In the genomic region with DNA sequence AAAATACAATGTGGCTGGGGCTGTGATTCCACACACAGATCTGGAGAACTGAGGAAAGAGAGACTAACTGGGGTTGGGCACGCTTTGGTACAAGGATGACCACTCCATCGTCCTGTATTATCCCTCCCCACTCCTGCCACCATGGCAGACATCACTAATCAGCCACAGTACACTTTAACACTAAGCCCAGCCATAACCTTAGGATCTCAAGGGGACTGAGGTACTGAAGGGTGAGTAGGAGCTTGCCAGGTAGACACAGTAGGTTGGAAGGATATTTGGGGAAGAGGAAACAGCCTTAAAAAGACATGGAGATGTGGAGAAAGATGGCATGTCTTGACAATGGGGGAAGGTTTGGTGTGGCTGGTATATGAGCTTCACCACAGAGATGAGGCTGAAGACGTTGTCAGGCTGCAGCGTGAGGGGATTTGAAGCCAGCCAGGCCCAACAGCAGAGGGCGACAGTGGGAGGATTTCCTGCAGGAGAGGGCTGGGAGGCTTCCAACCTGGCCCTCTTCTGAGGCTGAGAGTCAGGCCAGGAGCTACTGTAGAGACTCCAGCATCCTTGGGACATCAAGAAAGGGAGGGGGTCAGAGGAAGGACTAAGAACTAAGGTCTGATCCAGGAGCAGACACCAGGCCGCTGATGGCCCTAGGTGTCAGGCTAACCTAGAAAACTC, we compare ENCODE assay signal across 8 cellular contexts. TPM values are rescaled to one million over a fixed set of nuclear protein-coding genes. Genes with fewer than 3 reads are reported as not detected.
DNase-seq lines count a peak whose midpoint lies in the region; ATAC-seq, FAIRE-seq and TF ChIP-seq lines count a peak whose summit lies in the region.

No MANE protein-coding gene starts in this region.

- no peaks in the 10 kb centered on the region for H3K9me2 ChIP-seq in MM.1S (replicated peaks; ENCODE audit: insufficient read depth, low read length)

- no peak overlapping the region for H3K9ac ChIP-seq in MM.1S (ENCODE audit: low read length)
- H3K9ac ChIP-seq in endothelial cell of umbilical vein (replicated peaks; ENCODE audit: extremely low read depth, insufficient read depth, low read length): no peak overlapping the region

- no peak for ATAC-seq in GM21423 (IDR thresholded peaks at IDR 0.05; ENCODE audit: unreplicated experiment)
- ATAC-seq in natural killer cell treated with Interleukin-12 subunit alpha and Interleukin-12 subunit beta and Interleukin-15 and Interleukin-18, amount 100 ng/mL, for 72 hours: no peak

- TF ChIP-seq POLR2A in endothelial cell of umbilical vein (IDR thresholded peaks at IDR 0.05; ENCODE audit: low read depth, low read length): no peak

- H3K27me3 ChIP-seq in MM.1S (replicated peaks; ENCODE audit: insufficient read depth, low read length) (peaks cover 93% of the 10 kb centered on the region), endothelial cell of umbilical vein (ENCODE audit: control insufficient read depth in 2 of 2, insufficient read depth in 2 of 2, low read length in 2 of 2) (peaks cover 14% of the 10 kb centered on the region in 2 experiments)

- no peak overlapping the region for H3K4me3 Mint-ChIP-seq in natural killer cell treated with Interleukin-12 subunit alpha and Interleukin-12 subunit beta and Interleukin-15 and Interleukin-18, amount 100 ng/mL, for 72 hours

- no peaks in the 10 kb centered on the region for H3K9me3 Mint-ChIP-seq in natural killer cell treated with Interleukin-12 subunit alpha and Interleukin-12 subunit beta and Interleukin-15 and Interleukin-18, amount 100 ng/mL, for 72 hours

- H3K9me1 ChIP-seq in endothelial cell of umbilical vein (replicated peaks; ENCODE audit: control insufficient read depth, extremely low read depth, insufficient read depth, low read length): no peaks in the 10 kb centered on the region

- no peak overlapping the region for H3K27ac Mint-ChIP-seq in natural killer cell treated with Interleukin-12 subunit alpha and Interleukin-12 subunit beta and Interleukin-15 and Interleukin-18, amount 100 ng/mL, for 72 hours

- H3K4me3 ChIP-seq in MM.1S (ENCODE audit: low read length): no peak overlapping the region
- no peak overlapping the region for H3K4me3 ChIP-seq in endothelial cell of umbilical vein (replicated peaks in 1 of 3; ENCODE audit: insufficient read depth in 1 of 3, low read depth in 1 of 3, low read length in 3 of 3)

- H2AFZ ChIP-seq in MM.1S (ENCODE audit: low read length) (no peak overlapping the region), endothelial cell of umbilical vein (ENCODE audit: low read depth, low read length) (no peak overlapping the region)

- H3K27ac ChIP-seq in MM.1S (ENCODE audit: low read length) (no peak overlapping the region), endothelial cell of umbilical vein (ENCODE audit: insufficient read depth, low read depth, low read length) (no peak overlapping the region)

- H4K20me1 ChIP-seq in MM.1S (ENCODE audit: insufficient read depth, low read length) (no peaks in the 10 kb centered on the region), endothelial cell of umbilical vein (replicated peaks; ENCODE audit: control insufficient read depth, extremely low read depth, insufficient read depth, low read length) (no peaks in the 10 kb centered on the region)

- H3K79me2 ChIP-seq in MM.1S (ENCODE audit: low read length) (no peaks in the 10 kb centered on the region), endothelial cell of umbilical vein (ENCODE audit: control insufficient read depth, insufficient read depth, low read length) (no peaks in the 10 kb centered on the region)

- H3K27me3 Mint-ChIP-seq in natural killer cell treated with Interleukin-12 subunit alpha and Interleukin-12 subunit beta and Interleukin-15 and Interleukin-18, amount 100 ng/mL, for 72 hours: peaks cover 13 to 36% of the 10 kb centered on the region in 2 donors

- no peaks in the 10 kb centered on the region for H3K4me1 Mint-ChIP-seq in natural killer cell treated with Interleukin-12 subunit alpha and Interleukin-12 subunit beta and Interleukin-15 and Interleukin-18, amount 100 ng/mL, for 72 hours (ENCODE audit: low read depth in 2 of 2)

- H3K9me3 ChIP-seq in MM.1S (replicated peaks; ENCODE audit: insufficient read depth, low read length): no peaks in the 10 kb centered on the region
- no peaks in the 10 kb centered on the region for H3K9me3 ChIP-seq in endothelial cell of umbilical vein (replicated peaks; ENCODE audit: control insufficient read depth, insufficient read depth, low read length)

- intact Hi-C loops in endothelial cell of umbilical vein (cut with micrococcal nuclease) (loop anchor here (1.0 kb wide), 2 partner anchors 57 to 171 kb away; no protein-coding TSS in a partner anchor), posterior vena cava (cut with DNase I) (no loop called here)

- BruUV-seq in endothelial cell of umbilical vein (replicated peaks; lab: Mats Ljungman, UMichigan): no TSS peak

- dilution Hi-C loops in endothelial cell of umbilical vein (cut with MboI; ENCODE audit: extremely low pct_ligation_motif_present, low sequenced_read_pairs): no loop called here

- FAIRE-seq in endothelial cell of umbilical vein (lab: Jason Lieb, UNC): peak; percentile 26

- peaks cover 7% of the 10 kb centered on the region for H3K4me1 ChIP-seq in MM.1S (ENCODE audit: low read length)
- H3K4me1 ChIP-seq in endothelial cell of umbilical vein (ENCODE audit: control insufficient read depth, extremely low read depth, insufficient read depth, low read length): no peaks in the 10 kb centered on the region

- DNase-seq in NCI-H1105 treated with DMSO at 0.1 percent for 48 hours (lab: John Stamatoyannopoulos, UW): peak; percentile 6
- DNase-seq in NCI-H1105 (lab: John Stamatoyannopoulos, UW): no peak
- no peak for DNase-seq in MM.1S
- peak; percentile 29 for DNase-seq in endothelial cell of umbilical vein (ENCODE audit: low read depth, low spot score)
- DNase-seq in posterior vena cava (ENCODE audit: low spot score): peak; percentile 68
- DNase-seq in OCI-M2 (lab: John Stamatoyannopoulos, UW; ENCODE audit: unreplicated experiment): no peak
- no peak for DNase-seq in natural killer cell treated with Interleukin-12 subunit alpha and Interleukin-12 subunit beta and Interleukin-15 and Interleukin-18, amount 100 ng/mL, for 72 hours (ENCODE audit: low spot score)

- TF ChIP-seq CTCF in MM.1S (IDR thresholded peaks at IDR 0.05; ENCODE audit: low read length) (peak; percentile 39; the same call in 1 of the 2 replicates), endothelial cell of umbilical vein (IDR thresholded peaks at IDR 0.05; ENCODE audit: extremely low read depth in 1 of 2, insufficient read depth in 1 of 2, low read depth in 1 of 2, low read length in 2 of 2) (peak; percentile 58 to 64)

- POLR2A ChIA-PET in endothelial cell of umbilical vein (lab: Charles Lee): no interaction called here

- H3K36me3 Mint-ChIP-seq in natural killer cell treated with Interleukin-12 subunit alpha and Interleukin-12 subunit beta and Interleukin-15 and Interleukin-18, amount 100 ng/mL, for 72 hours: no peaks in the 10 kb centered on the region

- CTCF ChIA-PET in endothelial cell of umbilical vein (lab: Charles Lee): interaction anchor here (0.7 to 4.1 kb wide), 25 partner anchors 8 to 215 kb away, joined by 3 to 39 read pairs (median 4); partner anchors contain the start of gene COL13A1

- no peaks in the 10 kb centered on the region for H3F3A ChIP-seq in MM.1S (ENCODE audit: insufficient read depth, low read length)

- H3K4me2 ChIP-seq in MM.1S (ENCODE audit: low read depth, low read length) (no peak overlapping the region), endothelial cell of umbilical vein (ENCODE audit: insufficient read depth, low read length) (no peak overlapping the region)

- no peaks in the 10 kb centered on the region for H3K36me3 ChIP-seq in MM.1S (replicated peaks; ENCODE audit: insufficient read depth, low read length)
- no peaks in the 10 kb centered on the region for H3K36me3 ChIP-seq in endothelial cell of umbilical vein (ENCODE audit: control insufficient read depth in 2 of 2, extremely low read depth in 1 of 2, insufficient read depth in 2 of 2, low read length in 2 of 2)

TF ChIP-seq in endothelial cell of umbilical vein, 7 proteins besides CTCF, POLR2A, EP300 and RAD21:
- no peak for TF ChIP-seq GATA2 (IDR thresholded peaks at IDR 0.05; ENCODE audit: insufficient read depth, insufficient read length, low read depth, low read length)
- TF ChIP-seq FOS (IDR thresholded peaks at IDR 0.05; ENCODE audit: borderline replicate concordance, insufficient read depth, low read length): no peak
- TF ChIP-seq, protein P1, sequence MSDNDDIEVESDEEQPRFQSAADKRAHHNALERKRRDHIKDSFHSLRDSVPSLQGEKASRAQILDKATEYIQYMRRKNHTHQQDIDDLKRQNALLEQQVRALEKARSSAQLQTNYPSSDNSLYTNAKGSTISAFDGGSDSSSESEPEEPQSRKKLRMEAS (IDR thresholded peaks at IDR 0.05; ENCODE audit: insufficient read depth, insufficient read length): no peak
- no peak for TF ChIP-seq EZH2 (IDR thresholded peaks at IDR 0.05; ENCODE audit: borderline replicate concordance, low read depth, low read length, severe bottlenecking)

RNA-seq across cellular contexts. Expression of gene COL13A1, which starts 58.6 kb away (rescaled TPM):
- 26.7 and 47.5 TPM in 2 replicates for total RNA-seq in endothelial cell of umbilical vein
- polyA plus RNA-seq in endothelial cell of umbilical vein: 14.5 and 21.4 TPM in 2 replicates
- polyA plus RNA-seq in endothelial cell of umbilical vein (2011; cell fraction: cytosol; rRNA removed): 33.6 and 39.5 TPM in 2 replicates
- 87.2 and 116 TPM in 2 replicates for polyA plus RNA-seq in endothelial cell of umbilical vein (2011; cell fraction: nucleus; rRNA removed)
- polyA plus RNA-seq in endothelial cell of umbilical vein (2012): 13.5 and 39.8 TPM in 2 replicates
- polyA minus RNA-seq in endothelial cell of umbilical vein: 15.4 and 23.6 TPM in 2 replicates
- polyA minus RNA-seq in endothelial cell of umbilical vein (2011; cell fraction: cytosol; rRNA and poly(A)+ RNA removed): not detected
- polyA minus RNA-seq in endothelial cell of umbilical vein (2011; cell fraction: nucleus; rRNA and poly(A)+ RNA removed): 29.4 and 33.3 TPM in 2 replicates
- total RNA-seq in posterior vena cava: 1 to 10 TPM in 1 of 2 donors, under 1 TPM in 1; 0.48 to 1.3 TPM
- not detected for total RNA-seq in natural killer cell treated with Interleukin-12 subunit alpha and Interleukin-12 subunit beta and Interleukin-15 and Interleukin-18, amount 100 ng/mL, for 72 hours

Comparison
In these comparisons a context has a peak if more than half of its experiments do, and no peak if none do; other contexts are left out.
1. DNase-seq: peak in NCI-H1105 treated with DMSO at 0.1 percent for 48 hours (single experiment), endothelial cell of umbilical vein (single experiment) and posterior vena cava (single experiment); none in NCI-H1105 (single experiment), MM.1S (single experiment), OCI-M2 (single experiment) and natural killer cell treated with Interleukin-12 subunit alpha and Interleukin-12 subunit beta and Interleukin-15 and Interleukin-18, amount 100 ng/mL, for 72 hours (single experiment).
2. RNA of gene COL13A1, which starts 58.6 kb away (total RNA-seq): 26.7 to 47.5 TPM in endothelial cell of umbilical vein; 0.48 to 1.3 TPM in posterior vena cava and not detected in natural killer cell treated with Interleukin-12 subunit alpha and Interleukin-12 subunit beta and Interleukin-15 and Interleukin-18, amount 100 ng/mL, for 72 hours; every median in the first group is over 10 times any median in the second.